ENCODE assay signal across 8 cellular contexts in the genomic region with DNA sequence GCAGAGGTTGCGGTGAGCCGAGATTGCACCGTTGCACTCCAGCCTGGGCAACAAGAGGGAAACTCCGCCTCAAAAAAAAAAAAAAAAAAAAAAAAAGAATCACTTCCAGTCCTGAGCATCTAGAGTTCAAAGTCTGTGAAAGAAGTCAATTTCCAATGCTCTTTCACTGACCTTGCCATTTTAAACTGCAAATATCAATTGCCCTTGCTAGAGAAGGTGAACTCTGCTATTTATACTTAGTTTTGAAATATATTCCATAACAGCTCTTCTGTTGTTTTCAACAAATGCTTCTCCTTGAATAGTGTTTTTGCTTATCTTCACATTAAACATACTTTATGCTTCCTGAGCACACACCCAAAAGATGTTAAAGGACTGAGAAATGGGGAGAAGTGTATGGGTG.
"Had no signal": no experiment of that assay in that cellular context is flagged by ENCODE, and none has a peak within 500 bp of the region (broad histone marks: within the 10 kb centered on the region; RNA-seq: fewer than 3 reads in every experiment).

No MANE protein-coding gene starts in this region.

- H3K4me2 ChIP-seq: KMS-11 had no signal

- ATAC-seq: K562 had no signal

- H3K27ac Mint-ChIP-seq: IgD-negative memory B cell had no signal

- H3K9me3 Mint-ChIP-seq: IgD-negative memory B cell had no signal

- H3K4me1 Mint-ChIP-seq: IgD-negative memory B cell had no signal

- H3K4me3 Mint-ChIP-seq: IgD-negative memory B cell had no signal

- H3K9ac ChIP-seq: KMS-11 had no signal

- H3K4me3 ChIP-seq: K562 had no signal

- H3K27ac ChIP-seq: HL-60, KMS-11 had no signal

- H3K36me3 Mint-ChIP-seq: IgD-negative memory B cell had no signal

- DNase-seq: IMR-90, KBM-7, KG1 had no signal

- FAIRE-seq: HTR-8/SVneo, K562 had no signal
